Comparison of ENCODE assay signal across 27 cellular contexts in genomic region chr2:30693821-30694281, GRCh38.
DNase-seq lines count a peak whose midpoint lies in the region; ATAC-seq and TF ChIP-seq lines count a peak whose summit lies in the region.
"Had no signal": no experiment of that assay in that cellular context is flagged by ENCODE, and none has a peak within 500 bp of the region (broad histone marks: within the 10 kb centered on the region; RNA-seq: fewer than 3 reads in every experiment).

No MANE protein-coding gene starts in this region.

- peaks cover 0 to 3% (median 0%) of the 10 kb centered on the region in 9 donors for H3K9me3 Mint-ChIP-seq in naive thymus-derived CD8-positive, alpha-beta T cell
- H3K9me3 Mint-ChIP-seq: activated T-cell treated with anti-CD3 and anti-CD28 coated beads, Interleukin-2, amount 50 U/mL, for 72 hours had no signal

- no peaks in the 10 kb centered on the region for H3K79me2 ChIP-seq in mesendoderm (ENCODE audit: control insufficient read depth, insufficient read depth, low read length)

- peak overlapping the region in 2 of 10 donors; percentile 23 to 85 for H3K27ac Mint-ChIP-seq in naive thymus-derived CD8-positive, alpha-beta T cell
- H3K27ac Mint-ChIP-seq: activated T-cell treated with anti-CD3 and anti-CD28 coated beads, Interleukin-2, amount 50 U/mL, for 72 hours; endodermal cell; nephron had no signal

- no peaks in the 10 kb centered on the region for H3K79me1 ChIP-seq in mesendoderm (ENCODE audit: low read length)

- no peak overlapping the region for H2BK5ac ChIP-seq in mesendoderm (ENCODE audit: low read length)

- no peak for ATAC-seq in upper lobe of left lung (ENCODE audit: low FRiP score in 2 of 2)
- no peak for ATAC-seq in naive thymus-derived CD8-positive, alpha-beta T cell
- ATAC-seq in GM18517 (IDR thresholded peaks at IDR 0.05; ENCODE audit: unreplicated experiment), result no peak
- no peak for ATAC-seq in GM21723 (IDR thresholded peaks at IDR 0.05; ENCODE audit: unreplicated experiment)
- ATAC-seq: activated T-cell treated with anti-CD3 and anti-CD28 coated beads, Interleukin-2, amount 50 U/mL, for 72 hours; HCT116; left colon; pancreas had no signal

- H3K27ac ChIP-seq in mesendoderm (ENCODE audit: low read depth, low read length) (no peak overlapping the region), upper lobe of left lung (peak overlapping the region; percentile 56 to 72 (median 67))
- H3K27ac ChIP-seq: cardiac muscle cell, KMS-11, pancreas had no signal

- POLR2A ChIA-PET in naive thymus-derived CD8-positive, alpha-beta T cell (lab: Charles Lee), result no interaction called here

- H3K4ac ChIP-seq in mesendoderm (ENCODE audit: low read depth, low read length), result no peak overlapping the region

- H2BK120ac ChIP-seq in mesendoderm (ENCODE audit: low read depth, low read length), result no peak overlapping the region

- no peak overlapping the region for H4K5ac ChIP-seq in mesendoderm (ENCODE audit: low read length)

- no peak overlapping the region for H3K4me2 ChIP-seq in mesendoderm (ENCODE audit: low read length)
- H3K4me2 ChIP-seq: KMS-11 had no signal

- no peak for TF ChIP-seq EP300 in upper lobe of left lung (IDR thresholded peaks at IDR 0.05)

- H3K4me1 Mint-ChIP-seq in naive thymus-derived CD8-positive, alpha-beta T cell, result peaks cover 0 to 2% (median 0%) of the 10 kb centered on the region in 4 donors

- no peaks in the 10 kb centered on the region for H3K9me3 ChIP-seq in upper lobe of left lung
- H3K9me3 ChIP-seq: esophagus squamous epithelium, pancreas had no signal

- H3K36me3 ChIP-seq in mesendoderm (ENCODE audit: control insufficient read depth, insufficient read depth, low read length), result no peaks in the 10 kb centered on the region
- no peaks in the 10 kb centered on the region for H3K36me3 ChIP-seq in upper lobe of left lung
- H3K36me3 ChIP-seq: cardiac muscle cell, esophagus squamous epithelium, pancreas, spleen had no signal

- H3K27me3 ChIP-seq in mesendoderm (ENCODE audit: insufficient read depth, low read length, poor library complexity) (no peaks in the 10 kb centered on the region), upper lobe of left lung (no peaks in the 10 kb centered on the region)
- H3K27me3 ChIP-seq: cardiac muscle cell, pancreas, spleen had no signal

- peak; percentile 50 for DNase-seq in activated CD8-positive, alpha-beta memory T cell treated with anti-CD3 and anti-CD28 coated beads for 24 hours
- no peak for DNase-seq in activated CD8-positive, alpha-beta memory T cell treated with anti-CD3 and anti-CD28 coated beads, Interleukin-2, amount 50 U/mL, for 4 hours
- DNase-seq in erythroblast (lab: John Stamatoyannopoulos, UW), result peak; percentile 14
- peak; percentile 43 for DNase-seq in mesendoderm
- no peak for DNase-seq in upper lobe of left lung
- DNase-seq in naive thymus-derived CD8-positive, alpha-beta T cell, result no peak
- DNase-seq: activated CD4-positive, alpha-beta T cell treated with anti-CD3 and anti-CD28 coated beads for 48 hours; activated naive CD4-positive, alpha-beta T cell treated with anti-CD3 and anti-CD28 coated beads, Interleukin-2, amount 50 U/mL, for 16 hours; activated T-cell treated with anti-CD3 and anti-CD28 coated beads, Interleukin-2, amount 50 U/mL, for 72 hours; amygdala; endodermal cell; esophagus squamous epithelium; foreskin melanocyte; hippocampal formation; left colon; NCI-H1436; NCI-H446; NCI-H82; right cardiac atrium; spleen had no signal

- H4K8ac ChIP-seq in mesendoderm (ENCODE audit: low read depth, low read length), result no peak overlapping the region

- peaks cover 0 to 15% (median 3%) of the 10 kb centered on the region in 5 donors for H3K27me3 Mint-ChIP-seq in naive thymus-derived CD8-positive, alpha-beta T cell

- no peak overlapping the region for H2BK15ac ChIP-seq in mesendoderm (replicated peaks; ENCODE audit: low read depth)

- no CpG with 5 or more reads among the region's 4 CpGs for WGBS in mesendoderm (ENCODE audit: extremely low coverage, insufficient coverage, low lambda C conversion rate)
- 86 to 100% methylated on average over 1 to 4 of the region's 4 CpGs for WGBS in upper lobe of left lung, 2 donors

- peaks cover 0 to 1% (median 0%) of the 10 kb centered on the region in 3 donors for H3K36me3 Mint-ChIP-seq in naive thymus-derived CD8-positive, alpha-beta T cell

- no peak overlapping the region for H3K56ac ChIP-seq in mesendoderm (ENCODE audit: low read length)

- H3K4me3 ChIP-seq in mesendoderm (ENCODE audit: low read length), result no peak overlapping the region
- no peak overlapping the region for H3K4me3 ChIP-seq in upper lobe of left lung
- H3K4me3 ChIP-seq: cardiac muscle cell, esophagus squamous epithelium, pancreas, spleen had no signal

- H3K4me1 ChIP-seq in mesendoderm (ENCODE audit: control insufficient read depth, low read depth, low read length) (no peaks in the 10 kb centered on the region), upper lobe of left lung (peaks cover 0 to 13% (median 8%) of the 10 kb centered on the region in 4 donors)
- H3K4me1 ChIP-seq: pancreas had no signal

- no peak overlapping the region for H2AK5ac ChIP-seq in mesendoderm (ENCODE audit: low read length)

- no peak overlapping the region for H3K9ac ChIP-seq in mesendoderm (ENCODE audit: low read length)
- H3K9ac ChIP-seq: KMS-11 had no signal

- no peak overlapping the region for H3K18ac ChIP-seq in mesendoderm (ENCODE audit: low read length)

- no peak for TF ChIP-seq CTCF in upper lobe of left lung (IDR thresholded peaks at IDR 0.05)

- H3K4me3 Mint-ChIP-seq in naive thymus-derived CD8-positive, alpha-beta T cell, result no peak overlapping the region
- H3K4me3 Mint-ChIP-seq: activated T-cell treated with anti-CD3 and anti-CD28 coated beads, Interleukin-2, amount 50 U/mL, for 72 hours; endodermal cell; nephron had no signal

- no peak for TF ChIP-seq POLR2A in erythroblast (IDR thresholded peaks at IDR 0.05; ENCODE audit: low read length)
- no peak for TF ChIP-seq POLR2A in upper lobe of left lung (IDR thresholded peaks at IDR 0.05)

- H3K23ac ChIP-seq in mesendoderm (ENCODE audit: low read length), result no peak overlapping the region

Comparison
In these comparisons a context has a peak if more than half of its experiments do, and no peak if none do; other contexts are left out.
1. DNase-seq: peak in activated CD8-positive, alpha-beta memory T cell treated with anti-CD3 and anti-CD28 coated beads for 24 hours (single experiment), erythroblast (2 of 2) and mesendoderm (single experiment); none in activated CD8-positive, alpha-beta memory T cell treated with anti-CD3 and anti-CD28 coated beads, Interleukin-2, amount 50 U/mL, for 4 hours (single experiment), upper lobe of left lung (0 of 2) and naive thymus-derived CD8-positive, alpha-beta T cell (0 of 10).